Comparison of ENCODE assay signal across 9 cellular contexts in the genomic region with DNA sequence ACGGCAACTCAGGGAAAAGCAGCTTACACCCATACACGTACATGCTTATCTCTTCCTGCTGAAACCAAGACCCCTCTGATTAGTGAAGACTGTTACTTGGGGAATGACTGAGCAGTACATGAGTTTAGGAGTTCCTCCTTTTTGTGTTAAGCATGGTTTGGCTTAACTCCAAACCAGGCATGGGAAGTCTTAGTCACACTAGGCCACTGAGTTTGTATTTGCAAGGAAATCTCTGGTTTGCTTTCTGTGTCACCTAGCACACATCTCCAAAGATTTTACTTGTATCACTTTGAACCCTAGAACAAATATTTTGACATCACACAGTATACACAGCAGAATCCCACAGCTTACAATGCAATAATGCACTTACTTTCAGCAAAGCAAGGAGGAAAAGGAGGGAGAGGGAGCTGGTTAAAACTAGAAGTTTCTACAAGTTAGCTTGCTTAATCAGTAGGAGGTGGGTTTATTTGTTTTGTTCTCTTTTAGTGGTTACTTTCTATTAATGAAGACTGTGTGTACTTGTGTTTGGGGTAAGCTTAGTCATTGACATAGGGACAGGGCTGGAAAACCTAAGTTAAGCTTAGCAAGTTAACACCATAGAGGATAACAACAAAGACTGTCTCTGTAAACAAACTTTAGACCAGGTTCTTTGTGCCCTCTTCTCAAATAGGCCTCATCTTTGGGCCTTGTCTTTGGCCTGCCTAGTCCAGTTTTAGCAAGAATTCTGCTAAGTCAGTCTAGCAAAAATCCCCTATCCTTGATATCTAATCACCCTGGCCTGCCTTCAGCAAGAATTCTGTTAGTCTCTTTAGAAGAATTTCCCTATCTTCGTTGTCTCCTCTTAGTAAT.
DNase-seq lines count a peak whose midpoint lies in the region; ATAC-seq and TF ChIP-seq lines count a peak whose summit lies in the region.
"Had no signal": no experiment of that assay in that cellular context is flagged by ENCODE, and none has a peak within 500 bp of the region (broad histone marks: within the 10 kb centered on the region; RNA-seq: fewer than 3 reads in every experiment).

No MANE protein-coding gene starts in this region.

- no peak for TF ChIP-seq EP300 in stomach (IDR thresholded peaks at IDR 0.05)

- H3K9me3 Mint-ChIP-seq in activated T-cell treated with anti-CD3 and anti-CD28 coated beads, Interleukin-2, amount 50 U/mL, for 72 hours: no peaks in the 10 kb centered on the region
- H3K9me3 Mint-ChIP-seq: central memory CD8-positive, alpha-beta T cell had no signal

- DNase-seq in A172 (ENCODE audit: low spot score) (peak; percentile 84), HT1080 (ENCODE audit: low read depth) (peak; percentile 96), kidney epithelial cell (ENCODE audit: low read depth) (peak; percentile 88), stomach (peak; percentile 59), DMS114 treated with DMSO at 0.1 percent for 48 hours (lab: John Stamatoyannopoulos, UW; ENCODE audit: unreplicated experiment) (no peak), NCI-H1930 (lab: John Stamatoyannopoulos, UW) (no peak)
- DNase-seq in activated T-cell treated with anti-CD3 and anti-CD28 coated beads, Interleukin-2, amount 50 U/mL, for 72 hours: peak; percentile 39 to 53

- no peaks in the 10 kb centered on the region for H3K27me3 Mint-ChIP-seq in activated T-cell treated with anti-CD3 and anti-CD28 coated beads, Interleukin-2, amount 50 U/mL, for 72 hours (ENCODE audit: low read depth)

- no peak overlapping the region for H3K27ac Mint-ChIP-seq in activated T-cell treated with anti-CD3 and anti-CD28 coated beads, Interleukin-2, amount 50 U/mL, for 72 hours

- H3K9me3 ChIP-seq in stomach: no peaks in the 10 kb centered on the region

- peak overlapping the region; percentile 34 to 56 for H3K4me3 Mint-ChIP-seq in activated T-cell treated with anti-CD3 and anti-CD28 coated beads, Interleukin-2, amount 50 U/mL, for 72 hours
- H3K4me3 Mint-ChIP-seq: central memory CD8-positive, alpha-beta T cell had no signal

- H3K27me3 ChIP-seq in kidney epithelial cell (ENCODE audit: control insufficient read depth, insufficient read depth, low read length): no peaks in the 10 kb centered on the region
- H3K27me3 ChIP-seq in stomach: no peaks in the 10 kb centered on the region

- TF ChIP-seq POLR2A in stomach (IDR thresholded peaks at IDR 0.05): no peak

- H3K36me3 Mint-ChIP-seq in activated T-cell treated with anti-CD3 and anti-CD28 coated beads, Interleukin-2, amount 50 U/mL, for 72 hours (ENCODE audit: insufficient read depth in 2 of 2): peaks cover 0 to 1% of the 10 kb centered on the region in 2 donors

- peak overlapping the region in 4 of 5 donors; percentile 30 to 74 (median 54) for H3K27ac ChIP-seq in stomach

- no peaks in the 10 kb centered on the region for H3K36me3 ChIP-seq in kidney epithelial cell (ENCODE audit: control insufficient read depth, insufficient read depth, low read length)
- no peaks in the 10 kb centered on the region for H3K36me3 ChIP-seq in stomach

- intact Hi-C loops in stomach (cut with DNase I; ENCODE audit: low total_unique reads): no loop called here

- ATAC-seq in GM18909 (IDR thresholded peaks at IDR 0.05; ENCODE audit: poor library complexity, unreplicated experiment): peak; percentile 52
- ATAC-seq in activated T-cell treated with anti-CD3 and anti-CD28 coated beads, Interleukin-2, amount 50 U/mL, for 72 hours (replicated peaks in 1 of 2): peak; percentile 82 to 87

- peaks cover 22% of the 10 kb centered on the region for H3K4me1 Mint-ChIP-seq in activated T-cell treated with anti-CD3 and anti-CD28 coated beads, Interleukin-2, amount 50 U/mL, for 72 hours (ENCODE audit: low read depth)
- H3K4me1 Mint-ChIP-seq: central memory CD8-positive, alpha-beta T cell had no signal

- H3K4me3 ChIP-seq in kidney epithelial cell (ENCODE audit: low read depth, low read length): no peak overlapping the region
- no peak overlapping the region for H3K4me3 ChIP-seq in stomach

- peaks cover 6 to 34% (median 20%) of the 10 kb centered on the region in 4 donors for H3K4me1 ChIP-seq in stomach

- TF ChIP-seq CTCF in kidney epithelial cell (IDR thresholded peaks at IDR 0.05; ENCODE audit: insufficient read depth, low read length, poor library complexity, severe bottlenecking) (no peak), stomach (IDR thresholded peaks at IDR 0.05) (no peak)

- 31 to 43% (median 41%) methylated on average over 3 of the region's 3 CpGs for WGBS in stomach, 5 donors

Comparison
In these comparisons a context has a peak if more than half of its experiments do, and no peak if none do; other contexts are left out.
1. DNase-seq: peak in A172 (single experiment), HT1080 (single experiment), activated T-cell treated with anti-CD3 and anti-CD28 coated beads, Interleukin-2, amount 50 U/mL, for 72 hours (2 of 2), kidney epithelial cell (single experiment) and stomach (single experiment); none in DMS114 treated with DMSO at 0.1 percent for 48 hours (single experiment) and NCI-H1930 (0 of 2).